Comparison of ENCODE assay signal across 9 cellular contexts in genomic region chr6:16494781-16495180, GRCh38.
A peak's percentile ranks its signal among the peaks of the same experiment; 100 is the strongest.
DNase-seq lines count a peak whose midpoint lies in the region; ATAC-seq and TF ChIP-seq lines count a peak whose summit lies in the region.
"Had no signal": no experiment of that assay in that cellular context is flagged by ENCODE, and none has a peak within 500 bp of the region (broad histone marks: within the 10 kb centered on the region; RNA-seq: fewer than 3 reads in every experiment).

No MANE protein-coding gene starts in this region.

- H3K4me3 ChIP-seq in CD8-positive, alpha-beta memory T cell (ENCODE audit: low read length): no peak overlapping the region

- H3K27me3 Mint-ChIP-seq in CD8-positive, alpha-beta memory T cell: no peaks in the 10 kb centered on the region
- no peaks in the 10 kb centered on the region for H3K27me3 Mint-ChIP-seq in activated T-helper 17 cell treated with anti-CD3 and anti-CD28 coated beads, Interleukin-2, amount 50 U/mL, for 72 hours
- H3K27me3 Mint-ChIP-seq in activated CD4-positive, alpha-beta memory T cell treated with anti-CD3 and anti-CD28 coated beads, Interleukin-2, amount 10 ng/mL, durations not matched to agents 7 days and 5 days: no peaks in the 10 kb centered on the region
- peaks cover 2% of the 10 kb centered on the region for H3K27me3 Mint-ChIP-seq in glutamatergic neuron (ENCODE audit: unreplicated experiment)

- POLR2A ChIA-PET in CD8-positive, alpha-beta memory T cell (lab: Charles Lee): interaction anchor here (1.0 kb wide), 1 partner anchor 9 kb away, joined by 3 read pairs; no protein-coding TSS in a partner anchor
- POLR2A ChIA-PET in activated CD4-positive, alpha-beta memory T cell treated with anti-CD3 and anti-CD28 coated beads, Interleukin-2, amount 10 ng/mL, durations not matched to agents 7 days and 5 days (lab: Charles Lee): interaction anchor here (0.7 to 1.2 kb wide), 2 partner anchors 10 to 18 kb away, joined by 3 to 4 read pairs; no protein-coding TSS in a partner anchor

- H3K27ac ChIP-seq in CD8-positive, alpha-beta memory T cell (ENCODE audit: low read depth, low read length): no peak overlapping the region

- no peaks in the 10 kb centered on the region for H3K36me3 ChIP-seq in CD8-positive, alpha-beta memory T cell (ENCODE audit: insufficient read depth, low read length)

- no peaks in the 10 kb centered on the region for H3K27me3 ChIP-seq in CD8-positive, alpha-beta memory T cell (ENCODE audit: insufficient read depth, low read length, poor library complexity, severe bottlenecking)

- ATAC-seq in GM19395 (IDR thresholded peaks at IDR 0.05; ENCODE audit: unreplicated experiment) (peak; percentile 92), HG03159 (IDR thresholded peaks at IDR 0.05; ENCODE audit: unreplicated experiment) (peak; percentile 90)
- ATAC-seq in activated T-helper 17 cell treated with anti-CD3 and anti-CD28 coated beads, Interleukin-2, amount 50 U/mL, for 72 hours (replicated peaks): peak; percentile 68

- no peak overlapping the region for H3K4me3 Mint-ChIP-seq in CD8-positive, alpha-beta memory T cell
- peak overlapping the region; percentile 31 for H3K4me3 Mint-ChIP-seq in activated T-helper 17 cell treated with anti-CD3 and anti-CD28 coated beads, Interleukin-2, amount 50 U/mL, for 72 hours
- no peak overlapping the region for H3K4me3 Mint-ChIP-seq in activated CD4-positive, alpha-beta memory T cell treated with anti-CD3 and anti-CD28 coated beads, Interleukin-2, amount 10 ng/mL, durations not matched to agents 7 days and 5 days
- H3K4me3 Mint-ChIP-seq in glutamatergic neuron (ENCODE audit: unreplicated experiment): no peak overlapping the region

- DNase-seq in CD8-positive, alpha-beta memory T cell: no peak
- DNase-seq in DMS114 treated with DMSO at 0.1 percent for 48 hours (lab: John Stamatoyannopoulos, UW; ENCODE audit: unreplicated experiment) (no peak), D341Med (ENCODE audit: low spot score) (no peak), glutamatergic neuron (no peak)
- no peak for DNase-seq in activated CD4-positive, alpha-beta memory T cell treated with anti-CD3 and anti-CD28 coated beads, Interleukin-2, amount 10 ng/mL, durations not matched to agents 7 days and 5 days
- DNase-seq: DND-41 had no signal

- H3K27ac Mint-ChIP-seq in CD8-positive, alpha-beta memory T cell: peak overlapping the region in 5 of 8 donors; percentile 4 to 81 (median 64)
- peak overlapping the region; percentile 24 for H3K27ac Mint-ChIP-seq in activated T-helper 17 cell treated with anti-CD3 and anti-CD28 coated beads, Interleukin-2, amount 50 U/mL, for 72 hours
- H3K27ac Mint-ChIP-seq in activated CD4-positive, alpha-beta memory T cell treated with anti-CD3 and anti-CD28 coated beads, Interleukin-2, amount 10 ng/mL, durations not matched to agents 7 days and 5 days: no peak overlapping the region
- no peak overlapping the region for H3K27ac Mint-ChIP-seq in glutamatergic neuron (ENCODE audit: unreplicated experiment)

- peaks cover 38 to 79% (median 55%) of the 10 kb centered on the region in 3 donors for H3K4me1 Mint-ChIP-seq in CD8-positive, alpha-beta memory T cell
- peaks cover 44% of the 10 kb centered on the region for H3K4me1 Mint-ChIP-seq in activated T-helper 17 cell treated with anti-CD3 and anti-CD28 coated beads, Interleukin-2, amount 50 U/mL, for 72 hours
- peaks cover 57% of the 10 kb centered on the region for H3K4me1 Mint-ChIP-seq in activated CD4-positive, alpha-beta memory T cell treated with anti-CD3 and anti-CD28 coated beads, Interleukin-2, amount 10 ng/mL, durations not matched to agents 7 days and 5 days
- peaks cover 9% of the 10 kb centered on the region for H3K4me1 Mint-ChIP-seq in glutamatergic neuron (ENCODE audit: low read depth, unreplicated experiment)

- no peaks in the 10 kb centered on the region for H3K4me1 ChIP-seq in CD8-positive, alpha-beta memory T cell (ENCODE audit: insufficient read depth, low read length)

- CTCF ChIA-PET in CD8-positive, alpha-beta memory T cell (lab: Charles Lee): interaction anchor here (0.9 to 1.2 kb wide), 2 partner anchors 19 to 226 kb away, joined by 3 read pairs; no protein-coding TSS in a partner anchor
- CTCF ChIA-PET in activated CD4-positive, alpha-beta memory T cell treated with anti-CD3 and anti-CD28 coated beads, Interleukin-2, amount 10 ng/mL, durations not matched to agents 7 days and 5 days (lab: Charles Lee): interaction anchor here (1.7 kb wide), 1 partner anchor 17 kb away, joined by 8 read pairs; no protein-coding TSS in a partner anchor

- H3K36me3 Mint-ChIP-seq in CD8-positive, alpha-beta memory T cell: peaks cover 8 to 20% (median 15%) of the 10 kb centered on the region in 3 donors
- H3K36me3 Mint-ChIP-seq in activated T-helper 17 cell treated with anti-CD3 and anti-CD28 coated beads, Interleukin-2, amount 50 U/mL, for 72 hours (ENCODE audit: low read depth): peaks cover 12% of the 10 kb centered on the region
- H3K36me3 Mint-ChIP-seq in activated CD4-positive, alpha-beta memory T cell treated with anti-CD3 and anti-CD28 coated beads, Interleukin-2, amount 10 ng/mL, durations not matched to agents 7 days and 5 days (ENCODE audit: low read depth): peaks cover 39% of the 10 kb centered on the region
- no peaks in the 10 kb centered on the region for H3K36me3 Mint-ChIP-seq in glutamatergic neuron (ENCODE audit: unreplicated experiment)

- no peaks in the 10 kb centered on the region for H3K9me3 ChIP-seq in CD8-positive, alpha-beta memory T cell (ENCODE audit: low read length)

- H3K9me3 Mint-ChIP-seq in CD8-positive, alpha-beta memory T cell: no peaks in the 10 kb centered on the region
- no peaks in the 10 kb centered on the region for H3K9me3 Mint-ChIP-seq in activated T-helper 17 cell treated with anti-CD3 and anti-CD28 coated beads, Interleukin-2, amount 50 U/mL, for 72 hours
- H3K9me3 Mint-ChIP-seq in activated CD4-positive, alpha-beta memory T cell treated with anti-CD3 and anti-CD28 coated beads, Interleukin-2, amount 10 ng/mL, durations not matched to agents 7 days and 5 days: peaks cover 6% of the 10 kb centered on the region
- H3K9me3 Mint-ChIP-seq in glutamatergic neuron (ENCODE audit: unreplicated experiment): no peaks in the 10 kb centered on the region

- no peak for TF ChIP-seq CTCF in glutamatergic neuron (IDR thresholded peaks at IDR 0.05; ENCODE audit: partially characterized antibody, unreplicated experiment)

Comparison
In these comparisons a context has a peak if more than half of its experiments do, and no peak if none do; other contexts are left out.
1. H3K27ac Mint-ChIP-seq: peak in CD8-positive, alpha-beta memory T cell (5 of 8) and activated T-helper 17 cell treated with anti-CD3 and anti-CD28 coated beads, Interleukin-2, amount 50 U/mL, for 72 hours (single experiment); none in activated CD4-positive, alpha-beta memory T cell treated with anti-CD3 and anti-CD28 coated beads, Interleukin-2, amount 10 ng/mL, durations not matched to agents 7 days and 5 days (single experiment) and glutamatergic neuron (single experiment).
2. Peak in every context shown above with its lines, with median percentiles within 50 percentile points of each other: ATAC-seq.